ENCODE assay signal across 25 cellular contexts in the genomic region with DNA sequence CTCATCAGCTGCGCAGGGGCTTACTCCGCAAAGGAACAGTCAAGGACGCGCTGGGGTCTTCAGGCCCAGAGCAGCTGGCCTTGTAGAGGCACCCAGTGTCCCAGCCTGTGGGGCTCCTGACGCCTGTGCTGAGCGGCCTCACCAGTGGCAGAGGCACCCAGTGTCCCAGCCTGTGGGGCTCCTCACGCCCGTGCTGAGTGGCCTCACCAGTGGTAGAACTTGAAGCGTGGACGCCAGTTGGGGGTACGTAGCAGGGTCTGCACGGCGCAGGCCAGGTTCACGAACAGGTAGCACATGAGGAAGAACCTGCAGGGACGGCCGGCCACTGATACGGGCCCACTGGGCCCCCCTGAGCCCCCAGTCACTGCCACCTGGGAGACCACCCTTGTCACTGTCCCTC.
"Had no signal": no experiment of that assay in that cellular context is flagged by ENCODE, and none has a peak within 500 bp of the region (broad histone marks: within the 10 kb centered on the region; RNA-seq: fewer than 3 reads in every experiment).

No MANE protein-coding gene starts in this region.

- H3K27me3 Mint-ChIP-seq: effector memory CD8-positive, alpha-beta T cell; memory B cell; naive B cell; stimulated activated naive CD8-positive, alpha-beta T cell treated with anti-CD3 and anti-CD28 coated beads, Interleukin-15, amount 100 ng/mL, for 72 hours had no signal

- H3K4me3 Mint-ChIP-seq: effector memory CD8-positive, alpha-beta T cell; immature natural killer cell; memory B cell; mesothelial cell of epicardium; naive B cell; stimulated activated naive CD8-positive, alpha-beta T cell treated with anti-CD3 and anti-CD28 coated beads, Interleukin-15, amount 100 ng/mL, for 72 hours had no signal

- H3K9me3 ChIP-seq: left ventricle myocardium inferior, mucosa of descending colon, ovary, psoas muscle, spleen, suprapubic skin, transverse colon had no signal

- H3K4me3 ChIP-seq: coronary artery, left ventricle myocardium inferior, lung, mucosa of descending colon, ovary, psoas muscle, skin epidermis, spleen, suprapubic skin, transverse colon had no signal

- H3K9me3 Mint-ChIP-seq: effector memory CD8-positive, alpha-beta T cell; immature natural killer cell; memory B cell; mesothelial cell of epicardium; naive B cell; stimulated activated naive CD8-positive, alpha-beta T cell treated with anti-CD3 and anti-CD28 coated beads, Interleukin-15, amount 100 ng/mL, for 72 hours had no signal

- H3K4me1 Mint-ChIP-seq: immature natural killer cell; mesothelial cell of epicardium; stimulated activated naive CD8-positive, alpha-beta T cell treated with anti-CD3 and anti-CD28 coated beads, Interleukin-15, amount 100 ng/mL, for 72 hours had no signal

- H3K4me1 ChIP-seq: psoas muscle, suprapubic skin, transverse colon had no signal

- H3K27ac ChIP-seq: coronary artery, left ventricle myocardium inferior, ovary, psoas muscle, skin epidermis, spleen, suprapubic skin, transverse colon had no signal

- DNase-seq: dermis blood vessel endothelial cell; effector memory CD8-positive, alpha-beta T cell; hypothalamus; immature natural killer cell; islet precursor cell; kidney glomerular epithelial cell; left colon; left ventricle myocardium inferior; mucosa of descending colon; naive B cell; occipital lobe; ovary; posterior cingulate gyrus; psoas muscle; right cardiac atrium; spleen; stimulated activated naive CD4-positive, alpha-beta T cell; stimulated activated naive CD8-positive, alpha-beta T cell treated with anti-CD3 and anti-CD28 coated beads, Interleukin-15, amount 100 ng/mL, for 72 hours; transverse colon had no signal

- H3K27me3 ChIP-seq: ovary, spleen, suprapubic skin, transverse colon had no signal

- ATAC-seq: effector memory CD8-positive, alpha-beta T cell; left colon; mucosa of descending colon; psoas muscle had no signal

- H3K27ac Mint-ChIP-seq: immature natural killer cell, memory B cell, mesothelial cell of epicardium had no signal

- H3K36me3 ChIP-seq: ovary had no signal
